ENCODE assay signal across 8 cellular contexts in the genomic region with DNA sequence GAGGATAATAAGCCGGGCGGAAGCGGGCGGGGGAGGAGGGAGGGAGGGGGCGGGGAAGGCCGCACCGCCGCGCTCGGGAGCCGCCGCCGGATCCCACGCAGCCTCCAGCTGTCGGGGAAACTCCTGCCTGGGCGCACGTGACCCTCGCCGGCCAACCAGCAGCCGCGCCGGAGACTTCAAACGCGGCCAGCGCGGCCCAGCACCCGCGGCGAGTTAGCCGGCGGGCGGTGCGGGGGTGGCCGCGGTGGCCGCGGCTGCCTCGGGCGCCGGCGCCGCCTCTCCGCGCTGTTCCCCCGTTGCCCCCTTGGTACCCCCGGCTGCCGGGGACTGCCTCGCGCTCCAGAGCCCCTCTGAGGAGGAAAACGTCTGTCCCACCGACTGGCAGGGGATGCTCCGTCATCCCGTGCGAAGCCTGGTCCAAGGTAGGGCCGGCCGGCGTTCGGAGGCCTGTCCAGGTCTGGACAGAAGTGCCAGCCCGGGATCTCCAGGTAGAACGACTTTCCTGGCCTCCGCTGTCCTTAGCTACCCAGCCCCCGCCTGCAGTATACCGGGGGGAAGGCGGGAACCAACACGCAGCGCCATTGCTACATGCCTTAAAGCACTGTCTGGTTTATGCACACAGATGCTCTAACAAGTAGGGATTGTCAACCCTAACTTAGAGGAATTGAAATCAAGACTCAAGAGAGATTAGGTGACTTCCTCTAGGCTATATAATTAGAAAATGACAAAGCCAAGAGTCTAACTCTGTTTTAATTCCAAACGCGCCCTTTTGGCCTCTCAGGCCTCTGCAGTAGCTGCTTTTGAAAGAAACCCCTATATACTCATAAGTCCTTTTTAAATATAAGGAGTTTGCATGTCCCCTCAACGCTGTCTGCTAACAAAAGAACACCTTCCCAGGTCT.
DNase-seq lines count a peak whose midpoint lies in the region; ATAC-seq lines count a peak whose summit lies in the region.

A gene with protein sequence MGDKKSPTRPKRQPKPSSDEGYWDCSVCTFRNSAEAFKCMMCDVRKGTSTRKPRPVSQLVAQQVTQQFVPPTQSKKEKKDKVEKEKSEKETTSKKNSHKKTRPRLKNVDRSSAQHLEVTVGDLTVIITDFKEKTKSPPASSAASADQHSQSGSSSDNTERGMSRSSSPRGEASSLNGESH (minus strand): TSS at position 9 of the 901 bp plus-strand sequence. CDS start 68 bp downstream, outside the sequence.

- peak within 1 kb of the TSS; percentile 100 for H2AFZ ChIP-seq in ACC112 (ENCODE audit: low read length, unreplicated experiment)

- H3K4me3 ChIP-seq in ACC112 (ENCODE audit: low read depth, low read length): peak within 1 kb of the TSS; percentile 99

- H3K36me3 ChIP-seq in ACC112 (ENCODE audit: insufficient read depth, low read length): no peaks in the 10 kb centered on the region

- H3K4me1 ChIP-seq in ACC112 (ENCODE audit: control insufficient read depth, insufficient read depth, low read length, unreplicated experiment): peaks cover 23% of the 10 kb centered on the region

- DNase-seq in NCI-H2196 (lab: John Stamatoyannopoulos, UW; ENCODE audit: unreplicated experiment): peak; percentile 82
- peak; percentile 67 for DNase-seq in activated CD4-positive, CD25-positive, alpha-beta regulatory T cell treated with anti-CD3 and anti-CD28 coated beads, Interleukin-2, amount 50 U/mL, for 16 hours (ENCODE audit: low read depth, low spot score)
- peak; percentile 83 for DNase-seq in central memory CD4-positive, alpha-beta T cell
- DNase-seq in islet precursor cell: peak; percentile 97
- DNase-seq in stimulated activated CD4-positive, alpha-beta T cell treated with anti-CD3 and anti-CD28 coated beads, Interleukin-12 subunit alpha, Interleukin-12 subunit beta, amount 100 ng/mL, for 4 hours: peak; percentile 86

- ATAC-seq in GM18858 (IDR thresholded peaks at IDR 0.05; ENCODE audit: unreplicated experiment) (peak; percentile 61), HG03066 (IDR thresholded peaks at IDR 0.05; ENCODE audit: low read depth, unreplicated experiment) (peak; percentile 79)

- peaks cover 55% of the 10 kb centered on the region for H3K79me2 ChIP-seq in ACC112 (ENCODE audit: control insufficient read depth, insufficient read depth, low read length, unreplicated experiment)

- H3K27me3 ChIP-seq in ACC112 (ENCODE audit: insufficient read depth, low read length): no peaks in the 10 kb centered on the region

- peak within 1 kb of the TSS; percentile 75 for H3K27ac ChIP-seq in ACC112 (ENCODE audit: low read depth, low read length)

Comparison
In these comparisons a context has a peak if more than half of its experiments do, and no peak if none do; other contexts are left out.
1. Peak in every context shown above with its lines: DNase-seq, ATAC-seq, H3K4me3 ChIP-seq and H3K27ac ChIP-seq.